Comparison of ENCODE assay signal across 1 cellular context in the genomic region with DNA sequence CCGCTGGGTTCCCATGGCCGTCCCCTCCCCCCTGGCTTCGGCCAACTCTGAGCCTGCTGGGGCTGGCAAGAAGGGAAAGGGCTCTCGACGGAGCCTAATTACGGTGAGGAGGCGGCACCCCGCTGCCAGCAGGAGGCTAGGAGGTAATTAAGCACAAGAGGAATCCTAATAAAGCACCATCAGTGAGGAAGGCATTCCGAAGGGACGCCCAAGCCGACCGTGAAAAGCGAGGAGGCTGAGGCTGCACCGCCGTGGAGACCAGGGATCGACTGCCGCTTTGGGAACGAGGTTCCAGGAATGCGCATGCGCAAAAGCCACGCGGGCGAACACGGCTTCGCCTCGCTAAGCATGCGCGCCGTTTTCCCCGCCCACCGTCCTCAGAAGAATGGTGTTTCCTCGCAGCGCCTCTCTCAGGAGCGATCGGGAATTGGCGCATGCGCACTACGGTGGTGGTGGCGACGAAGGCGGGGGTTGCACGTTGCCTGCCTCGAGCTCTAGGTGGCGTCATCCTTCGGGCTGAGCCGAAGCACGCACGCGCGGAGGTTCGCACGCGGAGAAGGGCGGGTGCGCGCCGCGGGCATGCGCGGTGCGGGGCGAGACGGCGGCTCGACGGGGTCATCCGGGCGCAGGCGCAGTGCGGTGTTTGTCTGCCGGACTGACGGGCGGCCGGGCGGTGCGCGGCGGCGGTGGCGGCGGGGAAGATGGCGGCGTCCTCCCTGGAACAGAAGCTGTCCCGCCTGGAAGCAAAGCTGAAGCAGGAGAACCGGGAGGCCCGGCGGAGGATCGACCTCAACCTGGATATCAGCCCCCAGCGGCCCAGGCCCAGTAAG.
TF ChIP-seq lines count a peak whose summit lies in the region.

Gene MAP2K7 (plus strand): TSS at position 634 of the 830 bp plus-strand sequence. CDS start 68 bp downstream, at position 702.

TF ChIP-seq in HepG2, 621 proteins besides CTCF, POLR2A, EP300 and RAD21 (continued from another document and continues in another):
- TF ChIP-seq ZBTB26 (CRISPR knock-in tag; IDR thresholded peaks at IDR 0.05; ENCODE audit: borderline replicate concordance) (no peak), GABPB1 (CRISPR knock-in tag; IDR thresholded peaks at IDR 0.05) (peak; percentile 78), ZNF678 (CRISPR knock-in tag; IDR thresholded peaks at IDR 0.05) (no peak), CBX1 (IDR thresholded peaks at IDR 0.05; ENCODE audit: low read depth) (no peak), ZNF263 (CRISPR knock-in tag; IDR thresholded peaks at IDR 0.05) (0 out of 2 replicates have a peak, but pooled peaks have one; percentile 10), CSRNP1 (CRISPR knock-in tag; IDR thresholded peaks at IDR 0.05) (peak; percentile 74; the same call in 1 of the 2 replicates), CAMTA2 (CRISPR knock-in tag; IDR thresholded peaks at IDR 0.05; ENCODE audit: borderline replicate concordance) (no peak), MTA1 (CRISPR knock-in tag; IDR thresholded peaks at IDR 0.05; ENCODE audit: borderline replicate concordance) (no peak; the same call in 1 of the 2 replicates), ZNF652 (CRISPR knock-in tag; IDR thresholded peaks at IDR 0.05; ENCODE audit: borderline replicate concordance, low read depth) (no peak), FIP1L1 (IDR thresholded peaks at IDR 0.05; ENCODE audit: borderline replicate concordance, insufficient read depth, low read depth, low read length) (no peak), ARID4A (CRISPR knock-in tag; IDR thresholded peaks at IDR 0.05; ENCODE audit: borderline replicate concordance) (no peak; the same call in none of the 2 replicates), KAT2B (IDR thresholded peaks at IDR 0.05; ENCODE audit: borderline replicate concordance, low read depth, low read length) (no peak), NR2C2 (CRISPR knock-in tag; IDR thresholded peaks at IDR 0.05; ENCODE audit: borderline replicate concordance) (peak; percentile 85), CC2D1A (CRISPR knock-in tag; IDR thresholded peaks at IDR 0.05) (0 out of 2 replicates have a peak, but pooled peaks have one; percentile 64), FOXA3 (CRISPR knock-in tag; IDR thresholded peaks at IDR 0.05) (peak; percentile 70; the same call in 1 of the 2 replicates), MLX (CRISPR knock-in tag; IDR thresholded peaks at IDR 0.05) (peak; percentile 41; the same call in 1 of the 2 replicates), SMAD1 (CRISPR knock-in tag; IDR thresholded peaks at IDR 0.05; ENCODE audit: borderline replicate concordance, low read depth) (no peak; the same call in 1 of the 2 replicates), NFKB2 (CRISPR knock-in tag; IDR thresholded peaks at IDR 0.05; ENCODE audit: borderline replicate concordance) (peak; percentile 95), ZNF629 (CRISPR knock-in tag; conservative IDR thresholded peaks at IDR 0.05) (no peak), ZFX (CRISPR knock-in tag; IDR thresholded peaks at IDR 0.05; ENCODE audit: low read depth) (peak; percentile 80), MIXL1 (CRISPR knock-in tag; IDR thresholded peaks at IDR 0.05) (peak; percentile 72)
- TF ChIP-seq, protein P1, sequence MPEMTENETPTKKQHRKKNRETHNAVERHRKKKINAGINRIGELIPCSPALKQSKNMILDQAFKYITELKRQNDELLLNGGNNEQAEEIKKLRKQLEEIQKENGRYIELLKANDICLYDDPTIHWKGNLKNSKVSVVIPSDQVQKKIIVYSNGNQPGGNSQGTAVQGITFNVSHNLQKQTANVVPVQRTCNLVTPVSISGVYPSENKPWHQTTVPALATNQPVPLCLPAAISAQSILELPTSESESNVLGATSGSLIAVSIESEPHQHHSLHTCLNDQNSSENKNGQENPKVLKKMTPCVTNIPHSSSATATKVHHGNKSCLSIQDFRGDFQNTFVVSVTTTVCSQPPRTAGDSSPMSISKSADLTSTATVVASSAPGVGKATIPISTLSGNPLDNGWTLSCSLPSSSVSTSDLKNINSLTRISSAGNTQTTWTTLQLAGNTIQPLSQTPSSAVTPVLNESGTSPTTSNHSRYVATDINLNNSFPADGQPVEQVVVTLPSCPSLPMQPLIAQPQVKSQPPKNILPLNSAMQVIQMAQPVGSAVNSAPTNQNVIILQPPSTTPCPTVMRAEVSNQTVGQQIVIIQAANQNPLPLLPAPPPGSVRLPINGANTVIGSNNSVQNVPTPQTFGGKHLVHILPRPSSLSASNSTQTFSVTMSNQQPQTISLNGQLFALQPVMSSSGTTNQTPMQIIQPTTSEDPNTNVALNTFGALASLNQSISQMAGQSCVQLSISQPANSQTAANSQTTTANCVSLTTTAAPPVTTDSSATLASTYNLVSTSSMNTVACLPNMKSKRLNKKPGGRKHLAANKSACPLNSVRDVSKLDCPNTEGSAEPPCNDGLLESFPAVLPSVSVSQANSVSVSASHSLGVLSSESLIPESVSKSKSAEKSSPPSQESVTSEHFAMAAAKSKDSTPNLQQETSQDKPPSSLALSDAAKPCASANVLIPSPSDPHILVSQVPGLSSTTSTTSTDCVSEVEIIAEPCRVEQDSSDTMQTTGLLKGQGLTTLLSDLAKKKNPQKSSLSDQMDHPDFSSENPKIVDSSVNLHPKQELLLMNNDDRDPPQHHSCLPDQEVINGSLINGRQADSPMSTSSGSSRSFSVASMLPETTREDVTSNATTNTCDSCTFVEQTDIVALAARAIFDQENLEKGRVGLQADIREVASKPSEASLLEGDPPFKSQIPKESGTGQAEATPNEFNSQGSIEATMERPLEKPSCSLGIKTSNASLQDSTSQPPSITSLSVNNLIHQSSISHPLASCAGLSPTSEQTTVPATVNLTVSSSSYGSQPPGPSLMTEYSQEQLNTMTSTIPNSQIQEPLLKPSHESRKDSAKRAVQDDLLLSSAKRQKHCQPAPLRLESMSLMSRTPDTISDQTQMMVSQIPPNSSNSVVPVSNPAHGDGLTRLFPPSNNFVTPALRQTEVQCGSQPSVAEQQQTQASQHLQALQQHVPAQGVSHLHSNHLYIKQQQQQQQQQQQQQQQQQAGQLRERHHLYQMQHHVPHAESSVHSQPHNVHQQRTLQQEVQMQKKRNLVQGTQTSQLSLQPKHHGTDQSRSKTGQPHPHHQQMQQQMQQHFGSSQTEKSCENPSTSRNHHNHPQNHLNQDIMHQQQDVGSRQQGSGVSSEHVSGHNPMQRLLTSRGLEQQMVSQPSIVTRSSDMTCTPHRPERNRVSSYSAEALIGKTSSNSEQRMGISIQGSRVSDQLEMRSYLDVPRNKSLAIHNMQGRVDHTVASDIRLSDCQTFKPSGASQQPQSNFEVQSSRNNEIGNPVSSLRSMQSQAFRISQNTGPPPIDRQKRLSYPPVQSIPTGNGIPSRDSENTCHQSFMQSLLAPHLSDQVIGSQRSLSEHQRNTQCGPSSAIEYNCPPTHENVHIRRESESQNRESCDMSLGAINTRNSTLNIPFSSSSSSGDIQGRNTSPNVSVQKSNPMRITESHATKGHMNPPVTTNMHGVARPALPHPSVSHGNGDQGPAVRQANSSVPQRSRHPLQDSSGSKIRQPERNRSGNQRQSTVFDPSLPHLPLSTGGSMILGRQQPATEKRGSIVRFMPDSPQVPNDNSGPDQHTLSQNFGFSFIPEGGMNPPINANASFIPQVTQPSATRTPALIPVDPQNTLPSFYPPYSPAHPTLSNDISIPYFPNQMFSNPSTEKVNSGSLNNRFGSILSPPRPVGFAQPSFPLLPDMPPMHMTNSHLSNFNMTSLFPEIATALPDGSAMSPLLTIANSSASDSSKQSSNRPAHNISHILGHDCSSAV (CRISPR knock-in tag; IDR thresholded peaks at IDR 0.05; ENCODE audit: borderline replicate concordance), result no peak
- TF ChIP-seq, protein P2, sequence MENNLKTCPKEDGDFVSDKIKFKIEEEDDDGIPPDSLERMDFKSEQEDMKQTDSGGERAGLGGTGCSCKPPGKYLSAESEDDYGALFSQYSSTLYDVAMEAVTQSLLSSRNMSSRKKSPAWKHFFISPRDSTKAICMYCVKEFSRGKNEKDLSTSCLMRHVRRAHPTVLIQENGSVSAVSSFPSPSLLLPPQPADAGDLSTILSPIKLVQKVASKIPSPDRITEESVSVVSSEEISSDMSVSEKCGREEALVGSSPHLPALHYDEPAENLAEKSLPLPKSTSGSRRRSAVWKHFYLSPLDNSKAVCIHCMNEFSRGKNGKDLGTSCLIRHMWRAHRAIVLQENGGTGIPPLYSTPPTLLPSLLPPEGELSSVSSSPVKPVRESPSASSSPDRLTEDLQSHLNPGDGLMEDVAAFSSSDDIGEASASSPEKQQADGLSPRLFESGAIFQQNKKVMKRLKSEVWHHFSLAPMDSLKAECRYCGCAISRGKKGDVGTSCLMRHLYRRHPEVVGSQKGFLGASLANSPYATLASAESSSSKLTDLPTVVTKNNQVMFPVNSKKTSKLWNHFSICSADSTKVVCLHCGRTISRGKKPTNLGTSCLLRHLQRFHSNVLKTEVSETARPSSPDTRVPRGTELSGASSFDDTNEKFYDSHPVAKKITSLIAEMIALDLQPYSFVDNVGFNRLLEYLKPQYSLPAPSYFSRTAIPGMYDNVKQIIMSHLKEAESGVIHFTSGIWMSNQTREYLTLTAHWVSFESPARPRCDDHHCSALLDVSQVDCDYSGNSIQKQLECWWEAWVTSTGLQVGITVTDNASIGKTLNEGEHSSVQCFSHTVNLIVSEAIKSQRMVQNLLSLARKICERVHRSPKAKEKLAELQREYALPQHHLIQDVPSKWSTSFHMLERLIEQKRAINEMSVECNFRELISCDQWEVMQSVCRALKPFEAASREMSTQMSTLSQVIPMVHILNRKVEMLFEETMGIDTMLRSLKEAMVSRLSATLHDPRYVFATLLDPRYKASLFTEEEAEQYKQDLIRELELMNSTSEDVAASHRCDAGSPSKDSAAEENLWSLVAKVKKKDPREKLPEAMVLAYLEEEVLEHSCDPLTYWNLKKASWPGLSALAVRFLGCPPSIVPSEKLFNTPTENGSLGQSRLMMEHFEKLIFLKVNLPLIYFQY (CRISPR knock-in tag; IDR thresholded peaks at IDR 0.05; ENCODE audit: borderline replicate concordance), result peak; percentile 49; the same call in 1 of the 2 replicates
- TF ChIP-seq, protein P3, sequence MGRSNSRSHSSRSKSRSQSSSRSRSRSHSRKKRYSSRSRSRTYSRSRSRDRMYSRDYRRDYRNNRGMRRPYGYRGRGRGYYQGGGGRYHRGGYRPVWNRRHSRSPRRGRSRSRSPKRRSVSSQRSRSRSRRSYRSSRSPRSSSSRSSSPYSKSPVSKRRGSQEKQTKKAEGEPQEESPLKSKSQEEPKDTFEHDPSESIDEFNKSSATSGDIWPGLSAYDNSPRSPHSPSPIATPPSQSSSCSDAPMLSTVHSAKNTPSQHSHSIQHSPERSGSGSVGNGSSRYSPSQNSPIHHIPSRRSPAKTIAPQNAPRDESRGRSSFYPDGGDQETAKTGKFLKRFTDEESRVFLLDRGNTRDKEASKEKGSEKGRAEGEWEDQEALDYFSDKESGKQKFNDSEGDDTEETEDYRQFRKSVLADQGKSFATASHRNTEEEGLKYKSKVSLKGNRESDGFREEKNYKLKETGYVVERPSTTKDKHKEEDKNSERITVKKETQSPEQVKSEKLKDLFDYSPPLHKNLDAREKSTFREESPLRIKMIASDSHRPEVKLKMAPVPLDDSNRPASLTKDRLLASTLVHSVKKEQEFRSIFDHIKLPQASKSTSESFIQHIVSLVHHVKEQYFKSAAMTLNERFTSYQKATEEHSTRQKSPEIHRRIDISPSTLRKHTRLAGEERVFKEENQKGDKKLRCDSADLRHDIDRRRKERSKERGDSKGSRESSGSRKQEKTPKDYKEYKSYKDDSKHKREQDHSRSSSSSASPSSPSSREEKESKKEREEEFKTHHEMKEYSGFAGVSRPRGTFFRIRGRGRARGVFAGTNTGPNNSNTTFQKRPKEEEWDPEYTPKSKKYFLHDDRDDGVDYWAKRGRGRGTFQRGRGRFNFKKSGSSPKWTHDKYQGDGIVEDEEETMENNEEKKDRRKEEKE (IDR thresholded peaks at IDR 0.05), result no peak
